Comparison of ENCODE assay signal across 1 cellular context in the genomic region with DNA sequence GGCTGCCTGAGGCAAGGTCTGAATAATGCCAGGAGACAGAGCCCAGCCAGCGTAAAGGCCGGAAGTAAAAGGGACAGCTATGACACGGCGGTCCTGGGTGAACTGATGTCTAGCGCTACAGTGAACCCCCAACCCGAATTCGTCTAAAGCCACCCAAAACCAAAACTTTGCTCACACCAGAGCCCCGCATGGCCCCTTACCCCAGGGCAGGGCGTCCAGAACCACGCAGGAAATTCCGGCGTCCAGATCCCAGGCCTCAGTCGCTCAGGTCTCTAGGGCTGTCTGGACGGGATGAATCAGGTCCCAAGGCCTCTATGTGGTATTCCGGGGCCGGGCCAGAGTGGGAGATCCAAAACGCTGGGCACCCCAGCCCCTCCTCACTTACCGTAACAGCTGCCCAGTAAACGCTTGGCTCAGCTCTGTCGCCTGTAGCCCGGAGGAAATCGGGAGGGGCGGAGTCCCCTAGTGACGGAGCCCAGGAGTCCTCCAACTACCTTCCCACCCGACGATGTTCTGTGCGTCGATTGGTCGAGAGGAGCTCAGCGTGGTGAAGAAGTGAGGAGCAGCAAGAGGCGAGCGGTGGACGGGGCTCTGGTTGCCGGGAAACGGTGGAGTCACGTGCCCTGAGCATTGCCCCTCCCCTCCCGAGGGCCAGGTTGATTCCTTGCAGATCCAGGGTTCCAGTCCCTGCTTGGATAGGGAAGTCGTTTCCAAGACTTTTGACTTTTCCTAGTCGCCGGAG.
TF ChIP-seq lines count a peak whose summit lies in the region.

A gene with protein sequence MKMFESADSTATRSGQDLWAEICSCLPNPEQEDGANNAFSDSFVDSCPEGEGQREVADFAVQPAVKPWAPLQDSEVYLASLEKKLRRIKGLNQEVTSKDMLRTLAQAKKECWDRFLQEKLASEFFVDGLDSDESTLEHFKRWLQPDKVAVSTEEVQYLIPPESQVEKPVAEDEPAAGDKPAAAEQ (minus strand): TSS at position 452 of the 742 bp plus-strand sequence. CDS start 2,027 bp downstream, outside the sequence.

TF ChIP-seq in K562, 482 proteins besides CTCF, POLR2A, EP300 and RAD21 (continued from another document and continues in another):
- TF ChIP-seq CREB5 (CRISPR knock-in tag; IDR thresholded peaks at IDR 0.05) (no peak), RBM39 (optimal IDR thresholded peaks at IDR 0.05; ENCODE audit: low read depth, low read length) (no peak), DPF2 (IDR thresholded peaks at IDR 0.05) (no peak), ZNF12 (CRISPR knock-in tag; IDR thresholded peaks at IDR 0.05) (no peak), ETS2 (tag; IDR thresholded peaks at IDR 0.05; ENCODE audit: borderline replicate concordance, poor library complexity, severe bottlenecking) (no peak), PREB (CRISPR knock-in tag; IDR thresholded peaks at IDR 0.05) (no peak), SRSF9 (IDR thresholded peaks at IDR 0.05; ENCODE audit: borderline replicate concordance, low read depth, low read length) (no peak), ZNF584 (CRISPR knock-in tag; IDR thresholded peaks at IDR 0.05; ENCODE audit: low read depth) (no peak), ZNF263 (CRISPR knock-in tag; IDR thresholded peaks at IDR 0.05; ENCODE audit: borderline replicate concordance) (peak; percentile 45; the same call in 1 of the 2 replicates), TFAM (CRISPR knock-in tag; conservative IDR thresholded peaks at IDR 0.05) (no peak), ZNF24 (IDR thresholded peaks at IDR 0.05) (no peak; the same call in 1 of the 2 replicates), ZBTB9 (CRISPR knock-in tag; IDR thresholded peaks at IDR 0.05) (no peak), BCL6 (CRISPR knock-in tag; IDR thresholded peaks at IDR 0.05) (no peak), ZNF282 (CRISPR knock-in tag; IDR thresholded peaks at IDR 0.05) (no peak), RB1 (IDR thresholded peaks at IDR 0.05; ENCODE audit: low read depth) (no peak), PHTF2 (CRISPR knock-in tag; IDR thresholded peaks at IDR 0.05) (no peak), ATF6 (CRISPR knock-in tag; IDR thresholded peaks at IDR 0.05) (no peak), SAFB (IDR thresholded peaks at IDR 0.05; ENCODE audit: borderline replicate concordance, low read depth, low read length) (no peak), ARHGAP35 (IDR thresholded peaks at IDR 0.05; ENCODE audit: partially characterized antibody) (no peak), E2F3 (CRISPR knock-in tag; IDR thresholded peaks at IDR 0.05) (0 out of 2 replicates have a peak, but pooled peaks have one; percentile 24), HDAC8 (tag; IDR thresholded peaks at IDR 0.05) (no peak), GABPB2 (CRISPR knock-in tag; conservative IDR thresholded peaks at IDR 0.05) (no peak), HMGN3 (IDR thresholded peaks at IDR 0.05; ENCODE audit: borderline replicate concordance, extremely low read depth, insufficient read length, low read depth, low read length) (no peak), CHD1 (IDR thresholded peaks at IDR 0.05; ENCODE audit: low read length) (no peak), NCOA2 (IDR thresholded peaks at IDR 0.05; ENCODE audit: partially characterized antibody in 2 of 2) (no peak), EP400 (IDR thresholded peaks at IDR 0.05) (peak; percentile 56), FOXK1 (CRISPR knock-in tag; IDR thresholded peaks at IDR 0.05; ENCODE audit: borderline replicate concordance) (no peak), PTRF (tag; IDR thresholded peaks at IDR 0.05) (no peak), HCFC1 (IDR thresholded peaks at IDR 0.05; ENCODE audit: low read depth, low read length) (0 out of 2 replicates have a peak, but pooled peaks have one; percentile 8), GATA2 (CRISPR knock-in tag; IDR thresholded peaks at IDR 0.05) (no peak), MBD2 (IDR thresholded peaks at IDR 0.05; ENCODE audit: borderline replicate concordance, low read depth) (peak; percentile 39; the same call in 1 of the 2 replicates), KLF1 (tag; IDR thresholded peaks at IDR 0.05) (no peak), NFE2 (IDR thresholded peaks at IDR 0.05; ENCODE audit: low read depth) (no peak; the same call in 1 of the 2 replicates), CGGBP1 (CRISPR knock-in tag; IDR thresholded peaks at IDR 0.05) (no peak), RBM22 (IDR thresholded peaks at IDR 0.05; ENCODE audit: low read depth, low read length, poor library complexity, severe bottlenecking) (no peak), RBM14 (IDR thresholded peaks at IDR 0.05; ENCODE audit: borderline replicate concordance, insufficient read depth, low read depth, low read length) (no peak)
- TF ChIP-seq, protein P1, sequence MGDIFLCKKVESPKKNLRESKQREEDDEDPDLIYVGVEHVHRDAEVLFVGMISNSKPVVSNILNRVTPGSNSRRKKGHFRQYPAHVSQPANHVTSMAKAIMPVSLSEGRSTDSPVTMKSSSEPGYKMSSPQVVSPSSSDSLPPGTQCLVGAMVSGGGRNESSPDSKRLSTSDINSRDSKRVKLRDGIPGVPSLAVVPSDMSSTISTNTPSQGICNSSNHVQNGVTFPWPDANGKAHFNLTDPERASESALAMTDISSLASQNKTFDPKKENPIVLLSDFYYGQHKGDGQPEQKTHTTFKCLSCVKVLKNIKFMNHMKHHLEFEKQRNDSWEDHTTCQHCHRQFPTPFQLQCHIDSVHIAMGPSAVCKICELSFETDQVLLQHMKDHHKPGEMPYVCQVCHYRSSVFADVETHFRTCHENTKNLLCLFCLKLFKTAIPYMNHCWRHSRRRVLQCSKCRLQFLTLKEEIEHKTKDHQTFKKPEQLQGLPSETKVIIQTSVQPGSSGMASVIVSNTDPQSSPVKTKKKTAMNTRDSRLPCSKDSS (IDR thresholded peaks at IDR 0.05; ENCODE audit: low read depth, partially characterized antibody): no peak
- TF ChIP-seq, protein P2, sequence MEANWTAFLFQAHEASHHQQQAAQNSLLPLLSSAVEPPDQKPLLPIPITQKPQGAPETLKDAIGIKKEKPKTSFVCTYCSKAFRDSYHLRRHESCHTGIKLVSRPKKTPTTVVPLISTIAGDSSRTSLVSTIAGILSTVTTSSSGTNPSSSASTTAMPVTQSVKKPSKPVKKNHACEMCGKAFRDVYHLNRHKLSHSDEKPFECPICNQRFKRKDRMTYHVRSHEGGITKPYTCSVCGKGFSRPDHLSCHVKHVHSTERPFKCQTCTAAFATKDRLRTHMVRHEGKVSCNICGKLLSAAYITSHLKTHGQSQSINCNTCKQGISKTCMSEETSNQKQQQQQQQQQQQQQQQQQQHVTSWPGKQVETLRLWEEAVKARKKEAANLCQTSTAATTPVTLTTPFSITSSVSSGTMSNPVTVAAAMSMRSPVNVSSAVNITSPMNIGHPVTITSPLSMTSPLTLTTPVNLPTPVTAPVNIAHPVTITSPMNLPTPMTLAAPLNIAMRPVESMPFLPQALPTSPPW (CRISPR knock-in tag; IDR thresholded peaks at IDR 0.05): peak; percentile 69; the same call in 1 of the 2 replicates
- TF ChIP-seq, protein P3, sequence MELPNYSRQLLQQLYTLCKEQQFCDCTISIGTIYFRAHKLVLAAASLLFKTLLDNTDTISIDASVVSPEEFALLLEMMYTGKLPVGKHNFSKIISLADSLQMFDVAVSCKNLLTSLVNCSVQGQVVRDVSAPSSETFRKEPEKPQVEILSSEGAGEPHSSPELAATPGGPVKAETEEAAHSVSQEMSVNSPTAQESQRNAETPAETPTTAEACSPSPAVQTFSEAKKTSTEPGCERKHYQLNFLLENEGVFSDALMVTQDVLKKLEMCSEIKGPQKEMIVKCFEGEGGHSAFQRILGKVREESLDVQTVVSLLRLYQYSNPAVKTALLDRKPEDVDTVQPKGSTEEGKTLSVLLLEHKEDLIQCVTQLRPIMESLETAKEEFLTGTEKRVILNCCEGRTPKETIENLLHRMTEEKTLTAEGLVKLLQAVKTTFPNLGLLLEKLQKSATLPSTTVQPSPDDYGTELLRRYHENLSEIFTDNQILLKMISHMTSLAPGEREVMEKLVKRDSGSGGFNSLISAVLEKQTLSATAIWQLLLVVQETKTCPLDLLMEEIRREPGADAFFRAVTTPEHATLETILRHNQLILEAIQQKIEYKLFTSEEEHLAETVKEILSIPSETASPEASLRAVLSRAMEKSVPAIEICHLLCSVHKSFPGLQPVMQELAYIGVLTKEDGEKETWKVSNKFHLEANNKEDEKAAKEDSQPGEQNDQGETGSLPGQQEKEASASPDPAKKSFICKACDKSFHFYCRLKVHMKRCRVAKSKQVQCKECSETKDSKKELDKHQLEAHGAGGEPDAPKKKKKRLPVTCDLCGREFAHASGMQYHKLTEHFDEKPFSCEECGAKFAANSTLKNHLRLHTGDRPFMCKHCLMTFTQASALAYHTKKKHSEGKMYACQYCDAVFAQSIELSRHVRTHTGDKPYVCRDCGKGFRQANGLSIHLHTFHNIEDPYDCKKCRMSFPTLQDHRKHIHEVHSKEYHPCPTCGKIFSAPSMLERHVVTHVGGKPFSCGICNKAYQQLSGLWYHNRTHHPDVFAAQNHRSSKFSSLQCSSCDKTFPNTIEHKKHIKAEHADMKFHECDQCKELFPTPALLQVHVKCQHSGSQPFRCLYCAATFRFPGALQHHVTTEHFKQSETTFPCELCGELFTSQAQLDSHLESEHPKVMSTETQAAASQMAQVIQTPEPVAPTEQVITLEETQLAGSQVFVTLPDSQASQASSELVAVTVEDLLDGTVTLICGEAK (IDR thresholded peaks at IDR 0.05): 0 out of 2 replicates have a peak, but pooled peaks have one; percentile 15
- TF ChIP-seq, protein P3 (CRISPR knock-in tag; IDR thresholded peaks at IDR 0.05): no peak
